ENCODE assay signal across 2 cellular contexts in the genomic region with DNA sequence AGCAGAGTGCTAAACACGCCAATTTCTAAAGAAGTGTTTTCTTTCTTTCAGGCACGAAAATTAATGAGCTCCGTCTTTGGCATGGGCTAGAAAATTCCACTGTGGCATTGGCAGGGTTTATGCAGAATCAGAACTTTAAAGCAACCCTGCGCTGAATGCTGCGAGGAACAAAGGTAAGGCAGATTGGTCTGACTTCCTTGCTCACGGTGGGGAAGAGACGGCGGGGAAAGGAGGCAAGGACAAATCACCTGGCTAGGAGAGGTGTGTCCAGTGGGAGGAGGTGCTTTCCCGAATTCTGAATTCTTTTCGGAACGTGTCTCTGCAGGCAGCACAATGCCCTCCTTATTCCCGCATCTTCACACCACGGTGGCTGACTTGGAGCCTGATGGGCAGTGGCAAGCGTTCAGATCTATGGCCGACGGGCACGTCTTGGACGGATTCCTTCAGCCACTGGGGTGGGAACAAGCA.
TF ChIP-seq lines count a peak whose summit lies in the region.

No MANE protein-coding gene starts in this region.

TF ChIP-seq in HepG2, 621 proteins besides CTCF, POLR2A, EP300 and RAD21 (continues in another document):
- TF ChIP-seq, protein P1, sequence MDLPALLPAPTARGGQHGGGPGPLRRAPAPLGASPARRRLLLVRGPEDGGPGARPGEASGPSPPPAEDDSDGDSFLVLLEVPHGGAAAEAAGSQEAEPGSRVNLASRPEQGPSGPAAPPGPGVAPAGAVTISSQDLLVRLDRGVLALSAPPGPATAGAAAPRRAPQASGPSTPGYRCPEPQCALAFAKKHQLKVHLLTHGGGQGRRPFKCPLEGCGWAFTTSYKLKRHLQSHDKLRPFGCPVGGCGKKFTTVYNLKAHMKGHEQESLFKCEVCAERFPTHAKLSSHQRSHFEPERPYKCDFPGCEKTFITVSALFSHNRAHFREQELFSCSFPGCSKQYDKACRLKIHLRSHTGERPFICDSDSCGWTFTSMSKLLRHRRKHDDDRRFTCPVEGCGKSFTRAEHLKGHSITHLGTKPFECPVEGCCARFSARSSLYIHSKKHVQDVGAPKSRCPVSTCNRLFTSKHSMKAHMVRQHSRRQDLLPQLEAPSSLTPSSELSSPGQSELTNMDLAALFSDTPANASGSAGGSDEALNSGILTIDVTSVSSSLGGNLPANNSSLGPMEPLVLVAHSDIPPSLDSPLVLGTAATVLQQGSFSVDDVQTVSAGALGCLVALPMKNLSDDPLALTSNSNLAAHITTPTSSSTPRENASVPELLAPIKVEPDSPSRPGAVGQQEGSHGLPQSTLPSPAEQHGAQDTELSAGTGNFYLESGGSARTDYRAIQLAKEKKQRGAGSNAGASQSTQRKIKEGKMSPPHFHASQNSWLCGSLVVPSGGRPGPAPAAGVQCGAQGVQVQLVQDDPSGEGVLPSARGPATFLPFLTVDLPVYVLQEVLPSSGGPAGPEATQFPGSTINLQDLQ (CRISPR knock-in tag; IDR thresholded peaks at IDR 0.05) = no peak
- TF ChIP-seq, protein P2, sequence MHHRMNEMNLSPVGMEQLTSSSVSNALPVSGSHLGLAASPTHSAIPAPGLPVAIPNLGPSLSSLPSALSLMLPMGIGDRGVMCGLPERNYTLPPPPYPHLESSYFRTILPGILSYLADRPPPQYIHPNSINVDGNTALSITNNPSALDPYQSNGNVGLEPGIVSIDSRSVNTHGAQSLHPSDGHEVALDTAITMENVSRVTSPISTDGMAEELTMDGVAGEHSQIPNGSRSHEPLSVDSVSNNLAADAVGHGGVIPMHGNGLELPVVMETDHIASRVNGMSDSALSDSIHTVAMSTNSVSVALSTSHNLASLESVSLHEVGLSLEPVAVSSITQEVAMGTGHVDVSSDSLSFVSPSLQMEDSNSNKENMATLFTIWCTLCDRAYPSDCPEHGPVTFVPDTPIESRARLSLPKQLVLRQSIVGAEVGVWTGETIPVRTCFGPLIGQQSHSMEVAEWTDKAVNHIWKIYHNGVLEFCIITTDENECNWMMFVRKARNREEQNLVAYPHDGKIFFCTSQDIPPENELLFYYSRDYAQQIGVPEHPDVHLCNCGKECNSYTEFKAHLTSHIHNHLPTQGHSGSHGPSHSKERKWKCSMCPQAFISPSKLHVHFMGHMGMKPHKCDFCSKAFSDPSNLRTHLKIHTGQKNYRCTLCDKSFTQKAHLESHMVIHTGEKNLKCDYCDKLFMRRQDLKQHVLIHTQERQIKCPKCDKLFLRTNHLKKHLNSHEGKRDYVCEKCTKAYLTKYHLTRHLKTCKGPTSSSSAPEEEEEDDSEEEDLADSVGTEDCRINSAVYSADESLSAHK (CRISPR knock-in tag; IDR thresholded peaks at IDR 0.05; ENCODE audit: borderline replicate concordance) = no peak
- TF ChIP-seq, protein P3, sequence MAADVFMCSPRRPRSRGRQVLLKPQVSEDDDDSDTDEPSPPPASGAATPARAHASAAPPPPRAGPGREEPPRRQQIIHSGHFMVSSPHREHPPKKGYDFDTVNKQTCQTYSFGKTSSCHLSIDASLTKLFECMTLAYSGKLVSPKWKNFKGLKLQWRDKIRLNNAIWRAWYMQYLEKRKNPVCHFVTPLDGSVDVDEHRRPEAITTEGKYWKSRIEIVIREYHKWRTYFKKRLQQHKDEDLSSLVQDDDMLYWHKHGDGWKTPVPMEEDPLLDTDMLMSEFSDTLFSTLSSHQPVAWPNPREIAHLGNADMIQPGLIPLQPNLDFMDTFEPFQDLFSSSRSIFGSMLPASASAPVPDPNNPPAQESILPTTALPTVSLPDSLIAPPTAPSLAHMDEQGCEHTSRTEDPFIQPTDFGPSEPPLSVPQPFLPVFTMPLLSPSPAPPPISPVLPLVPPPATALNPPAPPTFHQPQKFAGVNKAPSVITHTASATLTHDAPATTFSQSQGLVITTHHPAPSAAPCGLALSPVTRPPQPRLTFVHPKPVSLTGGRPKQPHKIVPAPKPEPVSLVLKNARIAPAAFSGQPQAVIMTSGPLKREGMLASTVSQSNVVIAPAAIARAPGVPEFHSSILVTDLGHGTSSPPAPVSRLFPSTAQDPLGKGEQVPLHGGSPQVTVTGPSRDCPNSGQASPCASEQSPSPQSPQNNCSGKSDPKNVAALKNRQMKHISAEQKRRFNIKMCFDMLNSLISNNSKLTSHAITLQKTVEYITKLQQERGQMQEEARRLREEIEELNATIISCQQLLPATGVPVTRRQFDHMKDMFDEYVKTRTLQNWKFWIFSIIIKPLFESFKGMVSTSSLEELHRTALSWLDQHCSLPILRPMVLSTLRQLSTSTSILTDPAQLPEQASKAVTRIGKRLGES (CRISPR knock-in tag; IDR thresholded peaks at IDR 0.05; ENCODE audit: borderline replicate concordance) = no peak
- TF ChIP-seq ELF1 (CRISPR knock-in tag; IDR thresholded peaks at IDR 0.05) = no peak
- TF ChIP-seq, protein P4, sequence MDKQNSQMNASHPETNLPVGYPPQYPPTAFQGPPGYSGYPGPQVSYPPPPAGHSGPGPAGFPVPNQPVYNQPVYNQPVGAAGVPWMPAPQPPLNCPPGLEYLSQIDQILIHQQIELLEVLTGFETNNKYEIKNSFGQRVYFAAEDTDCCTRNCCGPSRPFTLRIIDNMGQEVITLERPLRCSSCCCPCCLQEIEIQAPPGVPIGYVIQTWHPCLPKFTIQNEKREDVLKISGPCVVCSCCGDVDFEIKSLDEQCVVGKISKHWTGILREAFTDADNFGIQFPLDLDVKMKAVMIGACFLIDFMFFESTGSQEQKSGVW (CRISPR knock-in tag; IDR thresholded peaks at IDR 0.05; ENCODE audit: borderline replicate concordance) = no peak
- TF ChIP-seq BHLHE40 (IDR thresholded peaks at IDR 0.05; ENCODE audit: low read length) = no peak
- no peak for TF ChIP-seq ADNP (CRISPR knock-in tag; IDR thresholded peaks at IDR 0.05)
- no peak for TF ChIP-seq ZNF781 (CRISPR knock-in tag; IDR thresholded peaks at IDR 0.05; ENCODE audit: borderline replicate concordance, not compliant biosample characterization)
- TF ChIP-seq RXRB (CRISPR knock-in tag; IDR thresholded peaks at IDR 0.05; ENCODE audit: borderline replicate concordance) = no peak
- TF ChIP-seq, protein P5, sequence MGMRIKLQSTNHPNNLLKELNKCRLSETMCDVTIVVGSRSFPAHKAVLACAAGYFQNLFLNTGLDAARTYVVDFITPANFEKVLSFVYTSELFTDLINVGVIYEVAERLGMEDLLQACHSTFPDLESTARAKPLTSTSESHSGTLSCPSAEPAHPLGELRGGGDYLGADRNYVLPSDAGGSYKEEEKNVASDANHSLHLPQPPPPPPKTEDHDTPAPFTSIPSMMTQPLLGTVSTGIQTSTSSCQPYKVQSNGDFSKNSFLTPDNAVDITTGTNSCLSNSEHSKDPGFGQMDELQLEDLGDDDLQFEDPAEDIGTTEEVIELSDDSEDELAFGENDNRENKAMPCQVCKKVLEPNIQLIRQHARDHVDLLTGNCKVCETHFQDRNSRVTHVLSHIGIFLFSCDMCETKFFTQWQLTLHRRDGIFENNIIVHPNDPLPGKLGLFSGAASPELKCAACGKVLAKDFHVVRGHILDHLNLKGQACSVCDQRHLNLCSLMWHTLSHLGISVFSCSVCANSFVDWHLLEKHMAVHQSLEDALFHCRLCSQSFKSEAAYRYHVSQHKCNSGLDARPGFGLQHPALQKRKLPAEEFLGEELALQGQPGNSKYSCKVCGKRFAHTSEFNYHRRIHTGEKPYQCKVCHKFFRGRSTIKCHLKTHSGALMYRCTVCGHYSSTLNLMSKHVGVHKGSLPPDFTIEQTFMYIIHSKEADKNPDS (CRISPR knock-in tag; IDR thresholded peaks at IDR 0.05) = no peak
- no peak for TF ChIP-seq ZNF3 (CRISPR knock-in tag; IDR thresholded peaks at IDR 0.05)

TF ChIP-seq in H1, 55 proteins besides CTCF, POLR2A, EP300 and RAD21:
- TF ChIP-seq SAP30 (IDR thresholded peaks at IDR 0.05; ENCODE audit: insufficient read depth, insufficient replicate concordance, low read length) (no peak), CEBPB (IDR thresholded peaks at IDR 0.05; ENCODE audit: low read depth, low read length) (no peak), RNF2 (IDR thresholded peaks at IDR 0.05; ENCODE audit: borderline replicate concordance, low read depth, low read length, missing control alignments, poor library complexity, severe bottlenecking) (no peak), SP2 (IDR thresholded peaks at IDR 0.05; ENCODE audit: low read length) (no peak), FOSL1 (IDR thresholded peaks at IDR 0.05; ENCODE audit: insufficient read depth, low read depth, low read length) (no peak), JUN (IDR thresholded peaks at IDR 0.05; ENCODE audit: low read depth, low read length) (no peak), BRCA1 (IDR thresholded peaks at IDR 0.05; ENCODE audit: low read depth, low read length) (no peak)
- TF ChIP-seq, protein P6, sequence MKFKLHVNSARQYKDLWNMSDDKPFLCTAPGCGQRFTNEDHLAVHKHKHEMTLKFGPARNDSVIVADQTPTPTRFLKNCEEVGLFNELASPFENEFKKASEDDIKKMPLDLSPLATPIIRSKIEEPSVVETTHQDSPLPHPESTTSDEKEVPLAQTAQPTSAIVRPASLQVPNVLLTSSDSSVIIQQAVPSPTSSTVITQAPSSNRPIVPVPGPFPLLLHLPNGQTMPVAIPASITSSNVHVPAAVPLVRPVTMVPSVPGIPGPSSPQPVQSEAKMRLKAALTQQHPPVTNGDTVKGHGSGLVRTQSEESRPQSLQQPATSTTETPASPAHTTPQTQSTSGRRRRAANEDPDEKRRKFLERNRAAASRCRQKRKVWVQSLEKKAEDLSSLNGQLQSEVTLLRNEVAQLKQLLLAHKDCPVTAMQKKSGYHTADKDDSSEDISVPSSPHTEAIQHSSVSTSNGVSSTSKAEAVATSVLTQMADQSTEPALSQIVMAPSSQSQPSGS (IDR thresholded peaks at IDR 0.05; ENCODE audit: low read length) = no peak
- TF ChIP-seq, protein P7, sequence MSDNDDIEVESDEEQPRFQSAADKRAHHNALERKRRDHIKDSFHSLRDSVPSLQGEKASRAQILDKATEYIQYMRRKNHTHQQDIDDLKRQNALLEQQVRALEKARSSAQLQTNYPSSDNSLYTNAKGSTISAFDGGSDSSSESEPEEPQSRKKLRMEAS (IDR thresholded peaks at IDR 0.05) = no peak
- TF ChIP-seq, protein P8, sequence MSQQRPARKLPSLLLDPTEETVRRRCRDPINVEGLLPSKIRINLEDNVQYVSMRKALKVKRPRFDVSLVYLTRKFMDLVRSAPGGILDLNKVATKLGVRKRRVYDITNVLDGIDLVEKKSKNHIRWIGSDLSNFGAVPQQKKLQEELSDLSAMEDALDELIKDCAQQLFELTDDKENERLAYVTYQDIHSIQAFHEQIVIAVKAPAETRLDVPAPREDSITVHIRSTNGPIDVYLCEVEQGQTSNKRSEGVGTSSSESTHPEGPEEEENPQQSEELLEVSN (IDR thresholded peaks at IDR 0.05) = no peak
TF ChIP-seq in H1: peak in this region for 0.
